Comparison of ENCODE assay signal across 19 cellular contexts in the genomic region with DNA sequence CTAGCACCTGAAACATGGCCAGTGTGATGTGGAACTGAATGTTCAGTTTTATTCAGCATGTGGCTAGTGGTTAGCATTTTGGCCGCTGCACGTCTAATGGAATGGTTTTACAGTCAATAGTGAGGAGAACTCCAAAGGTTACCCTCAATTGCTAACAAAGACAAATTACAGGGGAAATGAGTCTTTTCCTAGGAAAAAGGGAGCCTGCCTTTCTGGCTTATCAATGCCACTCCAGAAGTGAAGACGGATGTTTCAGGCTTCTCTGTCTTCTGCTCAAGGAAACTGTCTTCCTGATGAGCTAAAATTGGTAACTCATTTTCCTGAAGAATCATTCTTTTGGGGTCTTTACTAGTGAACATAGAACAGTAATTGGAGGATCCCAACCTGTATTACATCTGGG.
A peak's percentile ranks its signal among the peaks of the same experiment; 100 is the strongest.
DNase-seq lines count a peak whose midpoint lies in the region; ATAC-seq and TF ChIP-seq lines count a peak whose summit lies in the region.
"Had no signal": no experiment of that assay in that cellular context is flagged by ENCODE, and none has a peak within 500 bp of the region (broad histone marks: within the 10 kb centered on the region; RNA-seq: fewer than 3 reads in every experiment).

No MANE protein-coding gene starts in this region.

- H3K79me2 ChIP-seq in DND-41 (ENCODE audit: insufficient read depth, low read length), result peaks cover 89% of the 10 kb centered on the region
- H3K79me2 ChIP-seq in OCI-LY3 (ENCODE audit: low read length), result no peaks in the 10 kb centered on the region

- H3K27me3 Mint-ChIP-seq in activated CD8-positive, alpha-beta T cell treated with anti-CD3 and anti-CD28 coated beads, Interleukin-2, amount 10 ng/mL, durations not matched to agents 7 days and 5 days (ENCODE audit: low read depth), result peaks cover 2% of the 10 kb centered on the region
- H3K27me3 Mint-ChIP-seq in activated CD8-positive, alpha-beta T cell treated with anti-CD3 and anti-CD28 coated beads for 36 hours, result no peaks in the 10 kb centered on the region
- no peaks in the 10 kb centered on the region for H3K27me3 Mint-ChIP-seq in immature natural killer cell (ENCODE audit: low read depth in 3 of 3)
- H3K27me3 Mint-ChIP-seq: CD8-positive, alpha-beta memory T cell had no signal

- H3K27me3 ChIP-seq in DND-41 (ENCODE audit: insufficient read depth, low read length, poor library complexity) (no peaks in the 10 kb centered on the region), OCI-LY3 (ENCODE audit: low read depth, low read length) (peaks cover 10% of the 10 kb centered on the region), A673 (replicated peaks; ENCODE audit: insufficient read depth, low read depth, low read length, poor library complexity) (no peaks in the 10 kb centered on the region), esophagus muscularis mucosa (no peaks in the 10 kb centered on the region)
- H3K27me3 ChIP-seq: SJCRH30 had no signal

- H4K20me1 ChIP-seq in DND-41 (ENCODE audit: insufficient read depth, low read length) (no peaks in the 10 kb centered on the region), OCI-LY3 (ENCODE audit: insufficient read depth, low read length) (no peaks in the 10 kb centered on the region)

- peak overlapping the region; percentile 72 for H3K27ac ChIP-seq in DND-41 (ENCODE audit: low read length)
- no peak overlapping the region for H3K27ac ChIP-seq in OCI-LY3 (ENCODE audit: low read length)
- H3K27ac ChIP-seq in A673 (ENCODE audit: low read depth, low read length, poor library complexity, severe bottlenecking), result no peak overlapping the region
- H3K27ac ChIP-seq in esophagus muscularis mucosa (replicated peaks in 1 of 4), result no peak overlapping the region
- H3K27ac ChIP-seq: SJCRH30 had no signal

- no peak for ATAC-seq in activated CD8-positive, alpha-beta T cell treated with anti-CD3 and anti-CD28 coated beads, Interleukin-2, amount 10 ng/mL, durations not matched to agents 7 days and 5 days
- no peak for ATAC-seq in activated CD8-positive, alpha-beta T cell treated with anti-CD3 and anti-CD28 coated beads for 36 hours
- no peak for ATAC-seq in DND-41 (ENCODE audit: insufficient read depth, low read depth)
- ATAC-seq: Right ventricle myocardium inferior had no signal

- peak overlapping the region; percentile 79 for H3K27ac Mint-ChIP-seq in activated CD8-positive, alpha-beta T cell treated with anti-CD3 and anti-CD28 coated beads, Interleukin-2, amount 10 ng/mL, durations not matched to agents 7 days and 5 days
- no peak overlapping the region for H3K27ac Mint-ChIP-seq in activated CD8-positive, alpha-beta T cell treated with anti-CD3 and anti-CD28 coated beads for 36 hours
- peak overlapping the region in 4 of 6 donors; percentile 15 to 69 (median 34) for H3K27ac Mint-ChIP-seq in immature natural killer cell
- H3K27ac Mint-ChIP-seq: GM23338 had no signal

- H3K36me3 ChIP-seq in DND-41 (ENCODE audit: insufficient read depth, low read length) (peaks cover 20% of the 10 kb centered on the region), OCI-LY3 (replicated peaks; ENCODE audit: low read depth, low read length) (no peaks in the 10 kb centered on the region), A673 (ENCODE audit: insufficient read depth, low read length, poor library complexity, severe bottlenecking) (no peaks in the 10 kb centered on the region), esophagus muscularis mucosa (no peaks in the 10 kb centered on the region)
- H3K36me3 ChIP-seq: SJCRH30 had no signal

- intact Hi-C loops in activated CD8-positive, alpha-beta T cell treated with anti-CD3 and anti-CD28 coated beads for 36 hours (cut with micrococcal nuclease), result no loop called here
- intact Hi-C loops in A673 (cut with micrococcal nuclease; ENCODE audit: unreplicated experiment) (no loop called here), esophagus muscularis mucosa (cut with DNase I) (no loop called here)

- peaks cover 51% of the 10 kb centered on the region for H3K4me1 ChIP-seq in DND-41 (ENCODE audit: insufficient read depth, low read length)
- peaks cover 42% of the 10 kb centered on the region for H3K4me1 ChIP-seq in OCI-LY3 (ENCODE audit: low read length)
- peaks cover 48% of the 10 kb centered on the region for H3K4me1 ChIP-seq in A673 (ENCODE audit: insufficient read depth, low read length, poor library complexity, severe bottlenecking)
- no peaks in the 10 kb centered on the region for H3K4me1 ChIP-seq in esophagus muscularis mucosa
- H3K4me1 ChIP-seq: SJCRH30 had no signal

- TF ChIP-seq EP300 in esophagus muscularis mucosa (IDR thresholded peaks at IDR 0.05), result no peak

- H3K36me3 Mint-ChIP-seq in activated CD8-positive, alpha-beta T cell treated with anti-CD3 and anti-CD28 coated beads, Interleukin-2, amount 10 ng/mL, durations not matched to agents 7 days and 5 days (ENCODE audit: low read depth), result peaks cover 36% of the 10 kb centered on the region
- peaks cover 2% of the 10 kb centered on the region for H3K36me3 Mint-ChIP-seq in activated CD8-positive, alpha-beta T cell treated with anti-CD3 and anti-CD28 coated beads for 36 hours (ENCODE audit: low read depth)
- no peaks in the 10 kb centered on the region for H3K36me3 Mint-ChIP-seq in immature natural killer cell
- H3K36me3 Mint-ChIP-seq: CD8-positive, alpha-beta memory T cell had no signal

- TF ChIP-seq CTCF in activated CD8-positive, alpha-beta T cell treated with anti-CD3 and anti-CD28 coated beads for 36 hours (IDR thresholded peaks at IDR 0.05), result no peak
- TF ChIP-seq CTCF in DND-41 (IDR thresholded peaks at IDR 0.05; ENCODE audit: borderline replicate concordance, extremely low read depth, low read length, poor library complexity, severe bottlenecking) (no peak), OCI-LY3 (IDR thresholded peaks at IDR 0.05; ENCODE audit: low read depth, low read length) (no peak), A673 (conservative IDR thresholded peaks at IDR 0.05; ENCODE audit: low read depth, low read length) (no peak), esophagus muscularis mucosa (IDR thresholded peaks at IDR 0.05) (no peak)

- no peak overlapping the region for H3K4me3 ChIP-seq in DND-41 (ENCODE audit: low read depth in 1 of 2, low read length in 2 of 2)
- H3K4me3 ChIP-seq in OCI-LY3 (ENCODE audit: low read length), result no peak overlapping the region; the same call in 1 of the 2 replicates
- H3K4me3 ChIP-seq in A673 (ENCODE audit: low read depth, low read length, poor library complexity, severe bottlenecking), result no peak overlapping the region
- no peak overlapping the region for H3K4me3 ChIP-seq in esophagus muscularis mucosa
- H3K4me3 ChIP-seq: GM23338, K562, SJCRH30 had no signal

- H3K9ac ChIP-seq in DND-41 (ENCODE audit: low read depth, low read length) (no peak overlapping the region), OCI-LY3 (ENCODE audit: low read length) (no peak overlapping the region)

- H3K4me2 ChIP-seq in DND-41 (ENCODE audit: insufficient read depth, low read length), result no peak overlapping the region
- H3K4me2 ChIP-seq in OCI-LY3 (ENCODE audit: low read length), result peak overlapping the region; percentile 100
- H3K4me2 ChIP-seq: GM23338 had no signal

- no TSS peak for BruUV-seq in A673 (replicated peaks; lab: Mats Ljungman, UMichigan)

- peaks cover 85% of the 10 kb centered on the region for H3K4me1 Mint-ChIP-seq in activated CD8-positive, alpha-beta T cell treated with anti-CD3 and anti-CD28 coated beads, Interleukin-2, amount 10 ng/mL, durations not matched to agents 7 days and 5 days (ENCODE audit: low read depth)
- peaks cover 65% of the 10 kb centered on the region for H3K4me1 Mint-ChIP-seq in activated CD8-positive, alpha-beta T cell treated with anti-CD3 and anti-CD28 coated beads for 36 hours (ENCODE audit: low read depth)
- peaks cover 49 to 79% of the 10 kb centered on the region in 2 donors for H3K4me1 Mint-ChIP-seq in immature natural killer cell

- H2AFZ ChIP-seq in DND-41 (ENCODE audit: low read depth, low read length), result no peak overlapping the region
- H2AFZ ChIP-seq in OCI-LY3 (ENCODE audit: low read depth, low read length), result no peak overlapping the region
- H2AFZ ChIP-seq: GM23338 had no signal

- no peak overlapping the region for H3K4me3 Mint-ChIP-seq in activated CD8-positive, alpha-beta T cell treated with anti-CD3 and anti-CD28 coated beads, Interleukin-2, amount 10 ng/mL, durations not matched to agents 7 days and 5 days
- no peak overlapping the region for H3K4me3 Mint-ChIP-seq in activated CD8-positive, alpha-beta T cell treated with anti-CD3 and anti-CD28 coated beads for 36 hours
- H3K4me3 Mint-ChIP-seq in immature natural killer cell, result no peak overlapping the region
- H3K4me3 Mint-ChIP-seq: CD8-positive, alpha-beta memory T cell; GM23338; H9 had no signal

- POLR2A ChIA-PET in activated CD8-positive, alpha-beta T cell treated with anti-CD3 and anti-CD28 coated beads, Interleukin-2, amount 10 ng/mL, durations not matched to agents 7 days and 5 days (lab: Charles Lee), result interaction anchor here (1.3 to 3.9 kb wide), 3 partner anchors 57 to 98 kb away, joined by 3 to 31 read pairs (median 7); a partner anchor contains a TSS
- POLR2A ChIA-PET in activated CD8-positive, alpha-beta T cell treated with anti-CD3 and anti-CD28 coated beads for 36 hours (lab: Charles Lee), result interaction anchor here (1.8 to 2.0 kb wide), 2 partner anchors 63 to 97 kb away, joined by 6 to 13 read pairs; a partner anchor contains a TSS
- POLR2A ChIA-PET in A673 (lab: Charles Lee; ENCODE audit: low non-redundant PET), result no interaction called here

- no peak for DNase-seq in activated CD8-positive, alpha-beta T cell treated with anti-CD3 and anti-CD28 coated beads, Interleukin-2, amount 10 ng/mL, durations not matched to agents 7 days and 5 days
- DNase-seq in activated CD8-positive, alpha-beta T cell treated with anti-CD3 and anti-CD28 coated beads for 36 hours, result no peak
- no peak for DNase-seq in DND-41
- DNase-seq in immature natural killer cell, result no peak
- DNase-seq in A673 (ENCODE audit: low spot score), result no peak
- DNase-seq in esophagus muscularis mucosa (ENCODE audit: extremely low spot score), result no peak
- DNase-seq in DMS53 treated with DMSO at 0.1 percent for 48 hours (lab: John Stamatoyannopoulos, UW; ENCODE audit: unreplicated experiment), result no peak
- DNase-seq: 8988T, Calu3, NCI-H1694, NCI-H2029 treated with DMSO at 0.1 percent for 48 hours, NCI-H2227 treated with DMSO at 0.1 percent for 48 hours had no signal

- H3K9me3 Mint-ChIP-seq in activated CD8-positive, alpha-beta T cell treated with anti-CD3 and anti-CD28 coated beads, Interleukin-2, amount 10 ng/mL, durations not matched to agents 7 days and 5 days (ENCODE audit: insufficient read depth), result no peaks in the 10 kb centered on the region
- no peaks in the 10 kb centered on the region for H3K9me3 Mint-ChIP-seq in activated CD8-positive, alpha-beta T cell treated with anti-CD3 and anti-CD28 coated beads for 36 hours
- H3K9me3 Mint-ChIP-seq in immature natural killer cell, result no peaks in the 10 kb centered on the region
- H3K9me3 Mint-ChIP-seq: CD8-positive, alpha-beta memory T cell; GM23338; H9 had no signal

- no peaks in the 10 kb centered on the region for H3K9me3 ChIP-seq in DND-41 (ENCODE audit: insufficient read depth, low read length, severe bottlenecking)
- no peaks in the 10 kb centered on the region for H3K9me3 ChIP-seq in OCI-LY3 (ENCODE audit: insufficient read depth, low read length)
- no peaks in the 10 kb centered on the region for H3K9me3 ChIP-seq in A673 (ENCODE audit: low read depth, low read length, poor library complexity, severe bottlenecking)
- no peaks in the 10 kb centered on the region for H3K9me3 ChIP-seq in esophagus muscularis mucosa
- H3K9me3 ChIP-seq: SJCRH30 had no signal

- CTCF ChIA-PET in activated CD8-positive, alpha-beta T cell treated with anti-CD3 and anti-CD28 coated beads, Interleukin-2, amount 10 ng/mL, durations not matched to agents 7 days and 5 days (lab: Charles Lee), result interaction anchor here (0.8 to 10.5 kb wide), 25 partner anchors 9 to 174 kb away, joined by 3 to 441 read pairs (median 38); a partner anchor contains a TSS
- CTCF ChIA-PET in activated CD8-positive, alpha-beta T cell treated with anti-CD3 and anti-CD28 coated beads for 36 hours (lab: Charles Lee), result interaction anchor here (0.7 to 13.2 kb wide), 31 partner anchors 9 to 174 kb away, joined by 3 to 149 read pairs (median 9); a partner anchor contains a TSS
- CTCF ChIA-PET in A673 (lab: Charles Lee), result interaction anchor here (0.5 to 1.8 kb wide), 4 partner anchors 42 to 125 kb away, joined by 3 to 15 read pairs (median 13); a partner anchor contains a TSS

- no peak for TF ChIP-seq POLR2A in esophagus muscularis mucosa (IDR thresholded peaks at IDR 0.05; ENCODE audit: low read depth)

- WGBS in esophagus muscularis mucosa, result 87% methylated on average over 3 of the region's 3 CpGs
